32 cellular contexts compared by ENCODE assay signal in the genomic region with DNA sequence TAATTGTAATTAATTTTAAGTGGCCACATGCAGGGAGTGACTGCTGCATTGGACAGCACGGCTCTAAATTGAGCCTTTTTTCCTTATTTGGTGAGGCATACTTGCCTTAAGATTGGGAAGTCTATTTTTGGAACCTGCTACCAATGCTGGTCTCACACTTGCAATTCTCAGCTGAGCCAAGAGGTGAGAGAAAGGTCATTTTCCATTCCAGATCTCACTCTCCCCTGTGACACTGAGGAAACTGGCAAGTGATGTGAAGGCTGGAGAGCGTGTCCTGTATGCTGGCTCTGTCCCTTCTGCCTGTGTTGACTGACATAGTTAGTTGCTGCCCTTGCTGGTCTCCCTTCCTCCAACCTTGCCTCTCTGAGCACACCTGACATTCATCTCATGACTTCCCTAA. TPM values are rescaled to one million over a fixed set of nuclear protein-coding genes. Genes with fewer than 3 reads are reported as not detected.
DNase-seq lines count a peak whose midpoint lies in the region; ATAC-seq lines count a peak whose summit lies in the region.
"Had no signal": no experiment of that assay in that cellular context is flagged by ENCODE, and none has a peak within 500 bp of the region (broad histone marks: within the 10 kb centered on the region; RNA-seq: fewer than 3 reads in every experiment).

No MANE protein-coding gene starts in this region.

- DNase-seq in EH (ENCODE audit: low read depth) (peak; percentile 63), Right ventricle myocardium superior (no peak), myocyte (ENCODE audit: low read depth) (peak; percentile 26), NCI-H526 treated with DMSO at 0.1 percent for 48 hours (lab: John Stamatoyannopoulos, UW) (no peak), CD1c-positive myeloid dendritic cell (ENCODE audit: extremely low spot score) (no peak), EL (no peak)
- DNase-seq in stimulated activated naive CD4-positive, alpha-beta T cell (lab: John Stamatoyannopoulos, UW) = no peak
- DNase-seq: activated CD4-positive, alpha-beta T cell treated with anti-CD3 and anti-CD28 coated beads, Interleukin-2, amount 10 ng/mL, durations not matched to agents 7 days and 5 days; activated CD8-positive, alpha-beta memory T cell treated with anti-CD3 and anti-CD28 coated beads, Interleukin-2, amount 10 ng/mL, durations not matched to agents 7 days and 5 days; activated naive CD4-positive, alpha-beta T cell treated with Interleukin-2 at 50 U/mL for 16 hours; brain microvascular endothelial cell; CD8-positive, alpha-beta T cell; DMS 273 treated with DMSO at 0.1 percent for 48 hours; effector memory CD8-positive, alpha-beta T cell; erythroblast; left colon; mesenchymal stem cell; NCI-H1105; NCI-H187 treated with DMSO at 0.1 percent for 48 hours; NCI-H2171 treated with DMSO at 0.1 percent for 48 hours; NCI-H524; Peyer's patch; right lobe of liver; stimulated activated CD4-positive, alpha-beta T cell treated with anti-CD3 and anti-CD28 coated beads, Interleukin-4, amount 100 ng/mL, for 24 hours; SW 1271; T1000; WERI-Rb-1 had no signal

- ATAC-seq in Right ventricle myocardium superior (ENCODE audit: poor library complexity) = peak; percentile 91
- ATAC-seq: activated CD8-positive, alpha-beta memory T cell treated with anti-CD3 and anti-CD28 coated beads, Interleukin-2, amount 10 ng/mL, durations not matched to agents 7 days and 5 days; CD8-positive, alpha-beta T cell; effector memory CD8-positive, alpha-beta T cell; HepG2; left colon; right lobe of liver; stimulated activated effector memory CD8-positive, alpha-beta T cell treated with anti-CD3 and anti-CD28 coated beads, Interleukin-12 subunit alpha, Interleukin-12 subunit beta, amount 100 ng/mL, for 72 hours had no signal

- intact Hi-C loops in Right ventricle myocardium superior (cut with DNase I) = no loop called here

- H3K27ac ChIP-seq in angular gyrus (ENCODE audit: low read depth, low read length) = peak overlapping the region; percentile 98
- H3K27ac ChIP-seq: brain microvascular endothelial cell, Peyer's patch, right lobe of liver, WERI-Rb-1 had no signal

RNA-seq across cellular contexts. Expression of a gene that starts 0.7 kb away (rescaled TPM):
- total RNA-seq in Right ventricle myocardium superior (10.3 TPM), myocyte (not detected in 2 replicates)
- polyA plus RNA-seq in myocyte (2012) = not detected
- total RNA-seq: activated CD4-positive, alpha-beta T cell treated with anti-CD3 and anti-CD28 coated beads, Interleukin-2, amount 10 ng/mL, durations not matched to agents 7 days and 5 days; activated CD8-positive, alpha-beta memory T cell treated with anti-CD3 and anti-CD28 coated beads, Interleukin-2, amount 10 ng/mL, durations not matched to agents 7 days and 5 days; CD8-positive, alpha-beta T cell; fibroblast of villous mesenchyme; HepG2; left colon; Peyer's patch; right lobe of liver had no signal
- polyA plus RNA-seq: adipose tissue, HepG2 had no signal

RNA-seq across cellular contexts. Expression of a gene that starts 23.2 kb away (rescaled TPM):
- total RNA-seq in Right ventricle myocardium superior (18.4 TPM), myocyte (5.7 and 7.8 TPM in 2 replicates)
- polyA plus RNA-seq in myocyte (2012) = 21.4 TPM

RNA-seq across cellular contexts. Expression of a gene that starts 24.8 kb away (rescaled TPM):
- total RNA-seq in Right ventricle myocardium superior = not detected
- total RNA-seq in myocyte = not detected in 2 replicates
- not detected for polyA plus RNA-seq in myocyte (2012)
- total RNA-seq: activated CD4-positive, alpha-beta T cell treated with anti-CD3 and anti-CD28 coated beads, Interleukin-2, amount 10 ng/mL, durations not matched to agents 7 days and 5 days; CD8-positive, alpha-beta T cell; fibroblast of villous mesenchyme; HepG2; left colon had no signal
- polyA plus RNA-seq: HepG2 had no signal

Comparison
In these comparisons a context has a peak if more than half of its experiments do, and no peak if none do; other contexts are left out.
1. DNase-seq: peak in EH (single experiment) and myocyte (single experiment); none in Right ventricle myocardium superior (single experiment), NCI-H526 treated with DMSO at 0.1 percent for 48 hours (single experiment), CD1c-positive myeloid dendritic cell (single experiment), stimulated activated naive CD4-positive, alpha-beta T cell (0 of 6) and EL (single experiment).
2. RNA of a gene that starts 0.7 kb away (total RNA-seq): 10.3 TPM in Right ventricle myocardium superior (single experiment); not detected in myocyte; every median in the first group is over 10 times any median in the second.